Comparison of ENCODE assay signal across 19 cellular contexts in genomic region chr3:38835939-38836338, GRCh38. TPM values are rescaled to one million over a fixed set of nuclear protein-coding genes. Genes with fewer than 3 reads are reported as not detected.
DNase-seq lines count a peak whose midpoint lies in the region; ATAC-seq and TF ChIP-seq lines count a peak whose summit lies in the region.
"Had no signal": no experiment of that assay in that cellular context is flagged by ENCODE, and none has a peak within 500 bp of the region (broad histone marks: within the 10 kb centered on the region; RNA-seq: fewer than 3 reads in every experiment).

No MANE protein-coding gene starts in this region.

- H3K4me3 Mint-ChIP-seq in stimulated activated effector memory CD8-positive, alpha-beta T cell treated with anti-CD3 and anti-CD28 coated beads, Interleukin-12 subunit alpha, Interleukin-12 subunit beta, amount 100 ng/mL, for 72 hours: no peak overlapping the region
- H3K4me3 Mint-ChIP-seq in T-cell: no peak overlapping the region
- H3K4me3 Mint-ChIP-seq: CD8-positive, alpha-beta memory T cell had no signal

- no peaks in the 10 kb centered on the region for H3K9me3 Mint-ChIP-seq in stimulated activated effector memory CD8-positive, alpha-beta T cell treated with anti-CD3 and anti-CD28 coated beads, Interleukin-12 subunit alpha, Interleukin-12 subunit beta, amount 100 ng/mL, for 72 hours
- H3K9me3 Mint-ChIP-seq in T-cell: no peaks in the 10 kb centered on the region
- H3K9me3 Mint-ChIP-seq: CD8-positive, alpha-beta memory T cell had no signal

- CTCF ChIA-PET in T-cell (lab: Charles Lee): no interaction called here

- H3K36me3 Mint-ChIP-seq in stimulated activated effector memory CD8-positive, alpha-beta T cell treated with anti-CD3 and anti-CD28 coated beads, Interleukin-12 subunit alpha, Interleukin-12 subunit beta, amount 100 ng/mL, for 72 hours: no peaks in the 10 kb centered on the region
- H3K36me3 Mint-ChIP-seq in T-cell: no peaks in the 10 kb centered on the region
- H3K36me3 Mint-ChIP-seq: CD8-positive, alpha-beta memory T cell had no signal

- H3K4me3 ChIP-seq in esophagus muscularis mucosa: no peak overlapping the region
- H3K4me3 ChIP-seq: GM23248, K562 had no signal

- no peaks in the 10 kb centered on the region for H3K27me3 ChIP-seq in esophagus muscularis mucosa

- TF ChIP-seq CTCF in esophagus muscularis mucosa (IDR thresholded peaks at IDR 0.05): no peak

- peaks cover 10% of the 10 kb centered on the region for H3K4me1 Mint-ChIP-seq in stimulated activated effector memory CD8-positive, alpha-beta T cell treated with anti-CD3 and anti-CD28 coated beads, Interleukin-12 subunit alpha, Interleukin-12 subunit beta, amount 100 ng/mL, for 72 hours
- peaks cover 12 to 17% (median 14%) of the 10 kb centered on the region in 3 donors for H3K4me1 Mint-ChIP-seq in T-cell

- no peak overlapping the region for H3K27ac ChIP-seq in esophagus muscularis mucosa (replicated peaks in 1 of 4)
- H3K27ac ChIP-seq: GM23248 had no signal

- peaks cover 5 to 15% (median 10%) of the 10 kb centered on the region in 4 donors for H3K4me1 ChIP-seq in esophagus muscularis mucosa

- peak; percentile 37 for DNase-seq in ELR (ENCODE audit: low read depth)
- DNase-seq in RPMI7951 (ENCODE audit: low read depth): peak; percentile 60
- DNase-seq in esophagus muscularis mucosa (ENCODE audit: extremely low spot score): peak; percentile 37
- DNase-seq in stimulated activated effector memory CD8-positive, alpha-beta T cell treated with anti-CD3 and anti-CD28 coated beads, Interleukin-12 subunit alpha, Interleukin-12 subunit beta, amount 100 ng/mL, for 72 hours (ENCODE audit: low spot score in 2 of 2): no peak
- no peak for DNase-seq in T-cell
- DNase-seq: ACHN; C1 segment of cervical spinal cord; CD8-positive, alpha-beta memory T cell; HCEC 1CT; MV-4-11; NCI-H187; NCI-H2107; NCI-H510A; NCI-H82; OCI-M1 had no signal

- 79% methylated on average over 3 of the region's 3 CpGs for WGBS in esophagus muscularis mucosa

- H3K9me3 ChIP-seq in esophagus muscularis mucosa: no peaks in the 10 kb centered on the region

- POLR2A ChIA-PET in T-cell (lab: Charles Lee): no interaction called here

- H3K36me3 ChIP-seq in esophagus muscularis mucosa: no peaks in the 10 kb centered on the region

- TF ChIP-seq EP300 in esophagus muscularis mucosa (IDR thresholded peaks at IDR 0.05): no peak

- peaks cover 1 to 4% of the 10 kb centered on the region in 2 donors for H3K27me3 Mint-ChIP-seq in T-cell

- no peak for ATAC-seq in stimulated activated effector memory CD8-positive, alpha-beta T cell treated with anti-CD3 and anti-CD28 coated beads, Interleukin-12 subunit alpha, Interleukin-12 subunit beta, amount 100 ng/mL, for 72 hours
- ATAC-seq in HG02610 (IDR thresholded peaks at IDR 0.05; ENCODE audit: unreplicated experiment) (no peak), GM21717 (IDR thresholded peaks at IDR 0.05; ENCODE audit: unreplicated experiment) (no peak), T-cell (replicated peaks in 1 of 4) (no peak)
- ATAC-seq: K562 had no signal

- peak overlapping the region; percentile 44 for H3K27ac Mint-ChIP-seq in stimulated activated effector memory CD8-positive, alpha-beta T cell treated with anti-CD3 and anti-CD28 coated beads, Interleukin-12 subunit alpha, Interleukin-12 subunit beta, amount 100 ng/mL, for 72 hours
- H3K27ac Mint-ChIP-seq in T-cell: no peak overlapping the region
- H3K27ac Mint-ChIP-seq: CD8-positive, alpha-beta memory T cell had no signal

- TF ChIP-seq POLR2A in esophagus muscularis mucosa (IDR thresholded peaks at IDR 0.05; ENCODE audit: low read depth): no peak

- intact Hi-C loops in esophagus muscularis mucosa (cut with DNase I): no loop called here

RNA-seq across cellular contexts. Expression of gene SCN10A, which starts 19.9 kb away (rescaled TPM):
- total RNA-seq in RPMI7951 (2014; rRNA removed; shearing (Covaris generic)): not detected in 2 replicates
- not detected for total RNA-seq in esophagus muscularis mucosa
- not detected for total RNA-seq in T-cell
- total RNA-seq: CD8-positive, alpha-beta memory T cell; GM23248; K562 had no signal

Comparison
In these comparisons a context has a peak if more than half of its experiments do, and no peak if none do; other contexts are left out.
1. DNase-seq: peak in ELR (single experiment), RPMI7951 (single experiment) and esophagus muscularis mucosa (single experiment); none in stimulated activated effector memory CD8-positive, alpha-beta T cell treated with anti-CD3 and anti-CD28 coated beads, Interleukin-12 subunit alpha, Interleukin-12 subunit beta, amount 100 ng/mL, for 72 hours (0 of 2) and T-cell (0 of 34).